1 cellular context compared by ENCODE assay signal in the genomic region with DNA sequence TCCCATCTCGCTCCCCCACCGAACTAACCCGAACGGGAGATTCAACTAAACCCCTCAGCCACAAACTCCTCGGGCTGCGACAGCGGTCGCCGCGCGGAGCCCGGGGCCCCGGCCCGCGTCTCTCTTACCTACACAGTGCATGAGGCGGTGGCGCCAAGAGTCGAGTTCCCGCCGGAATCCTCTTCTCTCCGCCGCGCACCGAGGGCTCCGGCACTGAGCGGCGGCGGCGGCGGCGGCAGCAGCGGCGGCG.
TF ChIP-seq lines count a peak whose summit lies in the region.

No MANE protein-coding gene starts in this region.

TF ChIP-seq in HepG2, 621 proteins besides CTCF, POLR2A, EP300 and RAD21 (continued from another document):
- TF ChIP-seq, protein P1, sequence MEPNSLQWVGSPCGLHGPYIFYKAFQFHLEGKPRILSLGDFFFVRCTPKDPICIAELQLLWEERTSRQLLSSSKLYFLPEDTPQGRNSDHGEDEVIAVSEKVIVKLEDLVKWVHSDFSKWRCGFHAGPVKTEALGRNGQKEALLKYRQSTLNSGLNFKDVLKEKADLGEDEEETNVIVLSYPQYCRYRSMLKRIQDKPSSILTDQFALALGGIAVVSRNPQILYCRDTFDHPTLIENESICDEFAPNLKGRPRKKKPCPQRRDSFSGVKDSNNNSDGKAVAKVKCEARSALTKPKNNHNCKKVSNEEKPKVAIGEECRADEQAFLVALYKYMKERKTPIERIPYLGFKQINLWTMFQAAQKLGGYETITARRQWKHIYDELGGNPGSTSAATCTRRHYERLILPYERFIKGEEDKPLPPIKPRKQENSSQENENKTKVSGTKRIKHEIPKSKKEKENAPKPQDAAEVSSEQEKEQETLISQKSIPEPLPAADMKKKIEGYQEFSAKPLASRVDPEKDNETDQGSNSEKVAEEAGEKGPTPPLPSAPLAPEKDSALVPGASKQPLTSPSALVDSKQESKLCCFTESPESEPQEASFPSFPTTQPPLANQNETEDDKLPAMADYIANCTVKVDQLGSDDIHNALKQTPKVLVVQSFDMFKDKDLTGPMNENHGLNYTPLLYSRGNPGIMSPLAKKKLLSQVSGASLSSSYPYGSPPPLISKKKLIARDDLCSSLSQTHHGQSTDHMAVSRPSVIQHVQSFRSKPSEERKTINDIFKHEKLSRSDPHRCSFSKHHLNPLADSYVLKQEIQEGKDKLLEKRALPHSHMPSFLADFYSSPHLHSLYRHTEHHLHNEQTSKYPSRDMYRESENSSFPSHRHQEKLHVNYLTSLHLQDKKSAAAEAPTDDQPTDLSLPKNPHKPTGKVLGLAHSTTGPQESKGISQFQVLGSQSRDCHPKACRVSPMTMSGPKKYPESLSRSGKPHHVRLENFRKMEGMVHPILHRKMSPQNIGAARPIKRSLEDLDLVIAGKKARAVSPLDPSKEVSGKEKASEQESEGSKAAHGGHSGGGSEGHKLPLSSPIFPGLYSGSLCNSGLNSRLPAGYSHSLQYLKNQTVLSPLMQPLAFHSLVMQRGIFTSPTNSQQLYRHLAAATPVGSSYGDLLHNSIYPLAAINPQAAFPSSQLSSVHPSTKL (CRISPR knock-in tag; IDR thresholded peaks at IDR 0.05) = no peak
- TF ChIP-seq ZNF282 (IDR thresholded peaks at IDR 0.05; ENCODE audit: partially characterized antibody) (no peak), THAP7 (CRISPR knock-in tag; IDR thresholded peaks at IDR 0.05) (0 out of 2 replicates have a peak, but pooled peaks have one; percentile 29), ATF5 (CRISPR knock-in tag; IDR thresholded peaks at IDR 0.05; ENCODE audit: low read depth) (no peak), ZC3H13 (CRISPR knock-in tag; IDR thresholded peaks at IDR 0.05) (0 out of 2 replicates have a peak, but pooled peaks have one; percentile 64), GATA4 (IDR thresholded peaks at IDR 0.05; ENCODE audit: borderline replicate concordance, low read depth) (0 out of 2 replicates have a peak, but pooled peaks have one; percentile 26), SALL1 (CRISPR knock-in tag; IDR thresholded peaks at IDR 0.05) (0 out of 2 replicates have a peak, but pooled peaks have one; percentile 9), NFIB (CRISPR knock-in tag; IDR thresholded peaks at IDR 0.05; ENCODE audit: borderline replicate concordance) (no peak), KLF16 (CRISPR knock-in tag; IDR thresholded peaks at IDR 0.05) (0 out of 4 replicates have a peak, but pooled peaks of 1 of the 2 experiments have one; percentile 38), NFKBIZ (CRISPR knock-in tag; IDR thresholded peaks at IDR 0.05) (no peak), TFAP4 (IDR thresholded peaks at IDR 0.05; ENCODE audit: borderline replicate concordance, low read depth) (no peak), ZNF549 (CRISPR knock-in tag; IDR thresholded peaks at IDR 0.05) (no peak), THYN1 (CRISPR knock-in tag; IDR thresholded peaks at IDR 0.05; ENCODE audit: borderline replicate concordance, low read depth) (no peak), ZNF879 (CRISPR knock-in tag; IDR thresholded peaks at IDR 0.05) (no peak), MXD3 (CRISPR knock-in tag; IDR thresholded peaks at IDR 0.05) (no peak; the same call in 1 of the 2 replicates), ZFP36L2 (CRISPR knock-in tag; IDR thresholded peaks at IDR 0.05) (no peak), MYNN (CRISPR knock-in tag; IDR thresholded peaks at IDR 0.05; ENCODE audit: low read depth) (no peak)
- TF ChIP-seq, protein P2, sequence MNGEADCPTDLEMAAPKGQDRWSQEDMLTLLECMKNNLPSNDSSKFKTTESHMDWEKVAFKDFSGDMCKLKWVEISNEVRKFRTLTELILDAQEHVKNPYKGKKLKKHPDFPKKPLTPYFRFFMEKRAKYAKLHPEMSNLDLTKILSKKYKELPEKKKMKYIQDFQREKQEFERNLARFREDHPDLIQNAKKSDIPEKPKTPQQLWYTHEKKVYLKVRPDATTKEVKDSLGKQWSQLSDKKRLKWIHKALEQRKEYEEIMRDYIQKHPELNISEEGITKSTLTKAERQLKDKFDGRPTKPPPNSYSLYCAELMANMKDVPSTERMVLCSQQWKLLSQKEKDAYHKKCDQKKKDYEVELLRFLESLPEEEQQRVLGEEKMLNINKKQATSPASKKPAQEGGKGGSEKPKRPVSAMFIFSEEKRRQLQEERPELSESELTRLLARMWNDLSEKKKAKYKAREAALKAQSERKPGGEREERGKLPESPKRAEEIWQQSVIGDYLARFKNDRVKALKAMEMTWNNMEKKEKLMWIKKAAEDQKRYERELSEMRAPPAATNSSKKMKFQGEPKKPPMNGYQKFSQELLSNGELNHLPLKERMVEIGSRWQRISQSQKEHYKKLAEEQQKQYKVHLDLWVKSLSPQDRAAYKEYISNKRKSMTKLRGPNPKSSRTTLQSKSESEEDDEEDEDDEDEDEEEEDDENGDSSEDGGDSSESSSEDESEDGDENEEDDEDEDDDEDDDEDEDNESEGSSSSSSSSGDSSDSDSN (CRISPR knock-in tag; IDR thresholded peaks at IDR 0.05) = peak; percentile 45; the same call in 1 of the 2 replicates
